Comparison of ENCODE assay signal across 1 cellular context in the genomic region with DNA sequence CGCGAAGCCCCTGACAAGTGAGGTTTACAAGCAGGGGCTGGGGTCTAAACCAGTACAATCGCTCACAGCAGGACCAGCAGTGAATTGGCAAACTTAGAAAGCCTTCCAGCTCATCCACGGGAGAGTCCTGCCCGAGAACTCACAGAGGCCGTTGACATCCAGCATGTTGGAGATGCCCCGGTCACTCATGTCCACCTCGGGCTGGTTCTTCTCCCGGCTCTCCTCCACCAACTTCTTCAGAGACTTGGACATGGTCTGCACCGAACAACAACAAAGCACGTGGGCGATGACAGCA.
TF ChIP-seq lines count a peak whose summit lies in the region.

No MANE protein-coding gene starts in this region.

TF ChIP-seq in K562, 482 proteins besides CTCF, POLR2A, EP300 and RAD21 (continued from another document):
- TF ChIP-seq, protein P1, sequence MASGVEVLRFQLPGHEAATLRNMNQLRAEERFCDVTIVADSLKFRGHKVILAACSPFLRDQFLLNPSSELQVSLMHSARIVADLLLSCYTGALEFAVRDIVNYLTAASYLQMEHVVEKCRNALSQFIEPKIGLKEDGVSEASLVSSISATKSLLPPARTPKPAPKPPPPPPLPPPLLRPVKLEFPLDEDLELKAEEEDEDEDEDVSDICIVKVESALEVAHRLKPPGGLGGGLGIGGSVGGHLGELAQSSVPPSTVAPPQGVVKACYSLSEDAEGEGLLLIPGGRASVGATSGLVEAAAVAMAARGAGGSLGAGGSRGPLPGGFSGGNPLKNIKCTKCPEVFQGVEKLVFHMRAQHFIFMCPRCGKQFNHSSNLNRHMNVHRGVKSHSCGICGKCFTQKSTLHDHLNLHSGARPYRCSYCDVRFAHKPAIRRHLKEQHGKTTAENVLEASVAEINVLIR (CRISPR knock-in tag; IDR thresholded peaks at IDR 0.05): no peak
- TF ChIP-seq NCOA2 (IDR thresholded peaks at IDR 0.05; ENCODE audit: partially characterized antibody in 2 of 2): no peak
- TF ChIP-seq ARID2 (IDR thresholded peaks at IDR 0.05): 0 out of 2 replicates have a peak, but pooled peaks have one; percentile 10
- TF ChIP-seq, protein P2, sequence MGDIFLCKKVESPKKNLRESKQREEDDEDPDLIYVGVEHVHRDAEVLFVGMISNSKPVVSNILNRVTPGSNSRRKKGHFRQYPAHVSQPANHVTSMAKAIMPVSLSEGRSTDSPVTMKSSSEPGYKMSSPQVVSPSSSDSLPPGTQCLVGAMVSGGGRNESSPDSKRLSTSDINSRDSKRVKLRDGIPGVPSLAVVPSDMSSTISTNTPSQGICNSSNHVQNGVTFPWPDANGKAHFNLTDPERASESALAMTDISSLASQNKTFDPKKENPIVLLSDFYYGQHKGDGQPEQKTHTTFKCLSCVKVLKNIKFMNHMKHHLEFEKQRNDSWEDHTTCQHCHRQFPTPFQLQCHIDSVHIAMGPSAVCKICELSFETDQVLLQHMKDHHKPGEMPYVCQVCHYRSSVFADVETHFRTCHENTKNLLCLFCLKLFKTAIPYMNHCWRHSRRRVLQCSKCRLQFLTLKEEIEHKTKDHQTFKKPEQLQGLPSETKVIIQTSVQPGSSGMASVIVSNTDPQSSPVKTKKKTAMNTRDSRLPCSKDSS (IDR thresholded peaks at IDR 0.05; ENCODE audit: low read depth, partially characterized antibody): peak; percentile 9
- TF ChIP-seq ZBTB11 (CRISPR knock-in tag; IDR thresholded peaks at IDR 0.05): 0 out of 6 replicates have a peak, but pooled peaks of 1 of the 3 experiments have one; percentile 40
- 0 out of 2 replicates have a peak, but pooled peaks have one; percentile 44 for TF ChIP-seq GABPB1 (CRISPR knock-in tag; IDR thresholded peaks at IDR 0.05)
- TF ChIP-seq, protein P3, sequence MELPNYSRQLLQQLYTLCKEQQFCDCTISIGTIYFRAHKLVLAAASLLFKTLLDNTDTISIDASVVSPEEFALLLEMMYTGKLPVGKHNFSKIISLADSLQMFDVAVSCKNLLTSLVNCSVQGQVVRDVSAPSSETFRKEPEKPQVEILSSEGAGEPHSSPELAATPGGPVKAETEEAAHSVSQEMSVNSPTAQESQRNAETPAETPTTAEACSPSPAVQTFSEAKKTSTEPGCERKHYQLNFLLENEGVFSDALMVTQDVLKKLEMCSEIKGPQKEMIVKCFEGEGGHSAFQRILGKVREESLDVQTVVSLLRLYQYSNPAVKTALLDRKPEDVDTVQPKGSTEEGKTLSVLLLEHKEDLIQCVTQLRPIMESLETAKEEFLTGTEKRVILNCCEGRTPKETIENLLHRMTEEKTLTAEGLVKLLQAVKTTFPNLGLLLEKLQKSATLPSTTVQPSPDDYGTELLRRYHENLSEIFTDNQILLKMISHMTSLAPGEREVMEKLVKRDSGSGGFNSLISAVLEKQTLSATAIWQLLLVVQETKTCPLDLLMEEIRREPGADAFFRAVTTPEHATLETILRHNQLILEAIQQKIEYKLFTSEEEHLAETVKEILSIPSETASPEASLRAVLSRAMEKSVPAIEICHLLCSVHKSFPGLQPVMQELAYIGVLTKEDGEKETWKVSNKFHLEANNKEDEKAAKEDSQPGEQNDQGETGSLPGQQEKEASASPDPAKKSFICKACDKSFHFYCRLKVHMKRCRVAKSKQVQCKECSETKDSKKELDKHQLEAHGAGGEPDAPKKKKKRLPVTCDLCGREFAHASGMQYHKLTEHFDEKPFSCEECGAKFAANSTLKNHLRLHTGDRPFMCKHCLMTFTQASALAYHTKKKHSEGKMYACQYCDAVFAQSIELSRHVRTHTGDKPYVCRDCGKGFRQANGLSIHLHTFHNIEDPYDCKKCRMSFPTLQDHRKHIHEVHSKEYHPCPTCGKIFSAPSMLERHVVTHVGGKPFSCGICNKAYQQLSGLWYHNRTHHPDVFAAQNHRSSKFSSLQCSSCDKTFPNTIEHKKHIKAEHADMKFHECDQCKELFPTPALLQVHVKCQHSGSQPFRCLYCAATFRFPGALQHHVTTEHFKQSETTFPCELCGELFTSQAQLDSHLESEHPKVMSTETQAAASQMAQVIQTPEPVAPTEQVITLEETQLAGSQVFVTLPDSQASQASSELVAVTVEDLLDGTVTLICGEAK (IDR thresholded peaks at IDR 0.05): peak; percentile 16; the same call in 1 of the 2 replicates
- TF ChIP-seq, protein P3 (CRISPR knock-in tag; IDR thresholded peaks at IDR 0.05): no peak
